Comparison of ENCODE assay signal across 9 cellular contexts in genomic region chr9:136327313-136327971, GRCh38.
DNase-seq lines count a peak whose midpoint lies in the region; ATAC-seq and TF ChIP-seq lines count a peak whose summit lies in the region.
"Had no signal": no experiment of that assay in that cellular context is flagged by ENCODE, and none has a peak within 500 bp of the region (broad histone marks: within the 10 kb centered on the region; RNA-seq: fewer than 3 reads in every experiment).

A gene with protein sequence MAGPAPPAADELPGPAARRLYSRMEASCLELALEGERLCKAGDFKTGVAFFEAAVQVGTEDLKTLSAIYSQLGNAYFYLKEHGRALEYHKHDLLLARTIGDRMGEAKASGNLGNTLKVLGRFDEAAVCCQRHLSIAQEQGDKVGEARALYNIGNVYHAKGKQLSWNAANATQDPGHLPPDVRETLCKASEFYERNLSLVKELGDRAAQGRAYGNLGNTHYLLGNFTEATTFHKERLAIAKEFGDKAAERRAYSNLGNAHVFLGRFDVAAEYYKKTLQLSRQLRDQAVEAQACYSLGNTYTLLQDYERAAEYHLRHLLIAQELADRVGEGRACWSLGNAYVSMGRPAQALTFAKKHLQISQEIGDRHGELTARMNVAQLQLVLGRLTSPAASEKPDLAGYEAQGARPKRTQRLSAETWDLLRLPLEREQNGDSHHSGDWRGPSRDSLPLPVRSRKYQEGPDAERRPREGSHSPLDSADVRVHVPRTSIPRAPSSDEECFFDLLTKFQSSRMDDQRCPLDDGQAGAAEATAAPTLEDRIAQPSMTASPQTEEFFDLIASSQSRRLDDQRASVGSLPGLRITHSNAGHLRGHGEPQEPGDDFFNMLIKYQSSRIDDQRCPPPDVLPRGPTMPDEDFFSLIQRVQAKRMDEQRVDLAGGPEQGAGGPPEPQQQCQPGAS (plus strand): TSS chr9:136327539. CDS start chr9:136327696, 157 bp downstream.

- peak; percentile 48 to 63 for ATAC-seq in activated CD4-positive, CD25-positive, alpha-beta regulatory T cell treated with anti-CD3 and anti-CD28 coated beads, Interleukin-2, amount 50 U/mL, for 24 hours
- ATAC-seq in GM21619 (IDR thresholded peaks at IDR 0.05; ENCODE audit: unreplicated experiment), result no peak
- ATAC-seq: left colon had no signal

- no peak for DNase-seq in activated CD4-positive, CD25-positive, alpha-beta regulatory T cell (lab: John Stamatoyannopoulos, UW)
- DNase-seq in WERI-Rb-1 (peak; percentile 61), coronary artery (ENCODE audit: low spot score) (no peak), SIG-M5 (lab: John Stamatoyannopoulos, UW) (no peak)
- peak; percentile 46 for DNase-seq in stimulated activated CD4-positive, alpha-beta T cell treated with anti-CD3 and anti-CD28 coated beads, Interleukin-2, amount 100 ng/mL, for 4 hours (ENCODE audit: low read depth)

- H3K36me3 ChIP-seq in WERI-Rb-1, result peaks cover 23% of the 10 kb centered on the region

- peak within 1 kb of the TSS; percentile 87 for H3K27ac ChIP-seq in WERI-Rb-1
- H3K27ac ChIP-seq in coronary artery, result peak within 1 kb of the TSS; percentile 68 to 87
- H3K27ac ChIP-seq in layer of hippocampus (ENCODE audit: low read depth, low read length), result peak within 1 kb of the TSS; percentile 84

- H3K27me3 ChIP-seq in WERI-Rb-1 (ENCODE audit: insufficient read depth, low read depth, severe bottlenecking), result no peaks in the 10 kb centered on the region
- H3K27me3 ChIP-seq in layer of hippocampus (ENCODE audit: control insufficient read depth, insufficient read depth, low read length), result no peaks in the 10 kb centered on the region

- H3K4me3 ChIP-seq in WERI-Rb-1 (ENCODE audit: low read depth, low read length) (peak within 1 kb of the TSS; percentile 72), coronary artery (peak within 1 kb of the TSS; percentile 82)

- no peak for TF ChIP-seq CTCF in WERI-Rb-1 (IDR thresholded peaks at IDR 0.05; ENCODE audit: low read depth, low read length)
- TF ChIP-seq CTCF in coronary artery (IDR thresholded peaks at IDR 0.05), result no peak

- H3K9me3 ChIP-seq in WERI-Rb-1 (ENCODE audit: severe bottlenecking), result no peaks in the 10 kb centered on the region

Comparison
In these comparisons a context has a peak if more than half of its experiments do, and no peak if none do; other contexts are left out.
1. DNase-seq: peak in WERI-Rb-1 (single experiment) and stimulated activated CD4-positive, alpha-beta T cell treated with anti-CD3 and anti-CD28 coated beads, Interleukin-2, amount 100 ng/mL, for 4 hours (single experiment); none in activated CD4-positive, CD25-positive, alpha-beta regulatory T cell (0 of 4), coronary artery (single experiment) and SIG-M5 (single experiment).
2. Peak in every context shown above with its lines, with median percentiles within 50 percentile points of each other: H3K27ac ChIP-seq.